8 cellular contexts compared by ENCODE assay signal in genomic region chr10:69360485-69361302, GRCh38. TPM values are rescaled to one million over a fixed set of nuclear protein-coding genes. Genes with fewer than 3 reads are reported as not detected.
DNase-seq lines count a peak whose midpoint lies in the region; ATAC-seq and TF ChIP-seq lines count a peak whose summit lies in the region.

No MANE protein-coding gene starts in this region.

- intact Hi-C loops in mucosa of descending colon (cut with DNase I, micrococcal nuclease) = no loop called here

- peak; percentile 94 for ATAC-seq in mucosa of descending colon

- no peaks in the 10 kb centered on the region for H3K27me3 ChIP-seq in ACC112 (ENCODE audit: insufficient read depth, low read length)

- H3K36me3 ChIP-seq in ACC112 (ENCODE audit: insufficient read depth, low read length) = peaks cover 5% of the 10 kb centered on the region; the same call in 1 of the 2 replicates
- peaks cover 41% of the 10 kb centered on the region for H3K36me3 ChIP-seq in KOPT-K1 (ENCODE audit: insufficient read depth, low read length)
- H3K36me3 ChIP-seq in mucosa of descending colon (ENCODE audit: low read depth) = no peaks in the 10 kb centered on the region

- DNase-seq in chondrocyte (ENCODE audit: low spot score) (no peak), mucosa of descending colon (peak; percentile 79 to 86 (median 81)), iPS-NIHi7 (ENCODE audit: extremely low spot score) (no peak), pons (ENCODE audit: low spot score) (no peak), GM19240 (ENCODE audit: insufficient read length, low spot score) (no peak), NCI-H187 (lab: John Stamatoyannopoulos, UW) (no peak)

- H3K4me3 ChIP-seq in ACC112 (ENCODE audit: low read depth, low read length) (peak overlapping the region; percentile 35), mucosa of descending colon (no peak overlapping the region)

- H3K27ac ChIP-seq in ACC112 (ENCODE audit: low read depth, low read length) (peak overlapping the region; percentile 35; the same call in 1 of the 2 replicates), KOPT-K1 (ENCODE audit: low read depth, low read length, poor library complexity, severe bottlenecking) (peak overlapping the region; percentile 54)

- H3K9me3 Mint-ChIP-seq in chondrocyte (ENCODE audit: low read depth) = no peaks in the 10 kb centered on the region

- TF ChIP-seq CTCF in chondrocyte (IDR thresholded peaks at IDR 0.05) (no peak), mucosa of descending colon (IDR thresholded peaks at IDR 0.05) (no peak)

- no peaks in the 10 kb centered on the region for H3K27me3 Mint-ChIP-seq in chondrocyte (ENCODE audit: low read depth)

- peaks cover 71% of the 10 kb centered on the region for H3K4me1 Mint-ChIP-seq in chondrocyte (ENCODE audit: low read depth)

- peak overlapping the region; percentile 87 for H3K27ac Mint-ChIP-seq in chondrocyte (ENCODE audit: unreplicated experiment)

- H3K36me3 Mint-ChIP-seq in chondrocyte (ENCODE audit: low read depth) = peaks cover 1% of the 10 kb centered on the region

- H2AFZ ChIP-seq in ACC112 (ENCODE audit: low read length, unreplicated experiment) = no peak overlapping the region

- H3K9me3 ChIP-seq in KOPT-K1 (ENCODE audit: insufficient read depth, low read length, poor library complexity, severe bottlenecking) (no peaks in the 10 kb centered on the region), mucosa of descending colon (no peaks in the 10 kb centered on the region)

- H3K4me1 ChIP-seq in ACC112 (ENCODE audit: control insufficient read depth, insufficient read depth, low read length, unreplicated experiment) (peaks cover 56% of the 10 kb centered on the region), mucosa of descending colon (ENCODE audit: low read depth) (peaks cover 26% of the 10 kb centered on the region)

- peaks cover 55% of the 10 kb centered on the region for H3K79me2 ChIP-seq in ACC112 (ENCODE audit: control insufficient read depth, insufficient read depth, low read length, unreplicated experiment)

- no peak overlapping the region for H3K4me3 Mint-ChIP-seq in chondrocyte (ENCODE audit: unreplicated experiment)

RNA-seq across cellular contexts. Expression of gene TACR2, which starts 56.0 kb away (rescaled TPM):
- total RNA-seq in chondrocyte = not detected in 3 replicates
- 100 to 1,000 TPM in 1 of 3 donors, 1 to 10 TPM in 2; 6.3 to 204 (median 9.5) TPM for total RNA-seq in mucosa of descending colon

Comparison
In these comparisons a context has a peak if more than half of its experiments do, and no peak if none do; other contexts are left out.
1. DNase-seq: peak in mucosa of descending colon (3 of 3); none in chondrocyte (single experiment), iPS-NIHi7 (single experiment), pons (single experiment), GM19240 (single experiment) and NCI-H187 (0 of 2).